In genomic region chr2:132715986-132716385, GRCh38 we compare ENCODE assay signal across 18 cellular contexts. TPM values are rescaled to one million over a fixed set of nuclear protein-coding genes. Genes with fewer than 3 reads are reported as not detected.
DNase-seq lines count a peak whose midpoint lies in the region; ATAC-seq, FAIRE-seq and TF ChIP-seq lines count a peak whose summit lies in the region.
"Had no signal": no experiment of that assay in that cellular context is flagged by ENCODE, and none has a peak within 500 bp of the region (broad histone marks: within the 10 kb centered on the region; RNA-seq: fewer than 3 reads in every experiment).

No MANE protein-coding gene starts in this region.

- H3K9ac ChIP-seq in PC-3 (ENCODE audit: low read length) = no peak overlapping the region

- no peak overlapping the region for H3K27ac ChIP-seq in PC-3 (ENCODE audit: low read length)
- H3K27ac ChIP-seq: 22Rv1, SJCRH30 had no signal

- intact Hi-C loops in PC-3 (cut with micrococcal nuclease) = no loop called here

- no peaks in the 10 kb centered on the region for H3F3A ChIP-seq in PC-3 (ENCODE audit: low read length, unreplicated experiment)

- peak; percentile 20 for ATAC-seq in HG03342 (IDR thresholded peaks at IDR 0.05; ENCODE audit: unreplicated experiment)
- ATAC-seq in PC-3 = peak; percentile 79
- ATAC-seq in HG03520 (IDR thresholded peaks at IDR 0.05; ENCODE audit: unreplicated experiment) = no peak
- ATAC-seq in GM19023 (IDR thresholded peaks at IDR 0.05; ENCODE audit: unreplicated experiment) = no peak
- ATAC-seq: K562 had no signal

- 0 out of 2 replicates have a peak overlapping the region, but pooled peaks have one; percentile 23 for H2AFZ ChIP-seq in PC-3 (ENCODE audit: low read length)

- no peaks in the 10 kb centered on the region for H3K79me2 ChIP-seq in PC-3 (ENCODE audit: low read length)

- H3K9me3 ChIP-seq in PC-3 (ENCODE audit: low read length) = no peaks in the 10 kb centered on the region
- H3K9me3 ChIP-seq: Caco-2, SJCRH30 had no signal

- no peak overlapping the region for H3K4me3 ChIP-seq in PC-3 (ENCODE audit: low read length)
- H3K4me3 ChIP-seq: K562, SJCRH30 had no signal

- peaks cover 6% of the 10 kb centered on the region; the same call in 1 of the 2 replicates for H3K4me1 ChIP-seq in PC-3 (ENCODE audit: insufficient read depth, low read length)
- H3K4me1 ChIP-seq: Caco-2, SJCRH30 had no signal

- CTCF ChIA-PET in PC-3 (lab: Charles Lee) = no interaction called here

- POLR2A ChIA-PET in PC-3 (lab: Charles Lee; ENCODE audit: unreplicated experiment) = no interaction called here

- H3K9me2 ChIP-seq in PC-3 (replicated peaks; ENCODE audit: low read length) = no peaks in the 10 kb centered on the region

- DNase-seq in NCI-H2227 (lab: John Stamatoyannopoulos, UW; ENCODE audit: unreplicated experiment) (peak; percentile 19), NCI-H2227 treated with DMSO at 0.1 percent for 48 hours (lab: John Stamatoyannopoulos, UW) (no peak), PC-3 (peak; percentile 53), RCC 7860 (ENCODE audit: low spot score) (no peak)
- no peak for DNase-seq in stimulated activated CD4-positive, alpha-beta T cell treated with anti-CD3 and anti-CD28 coated beads, Interleukin-15, amount 100 ng/mL, for 24 hours
- DNase-seq: Caco-2, NCI-H1048, NCI-H69, SJCRH30 had no signal

- BruUV-seq in PC-3 (replicated peaks; lab: Mats Ljungman, UMichigan) = no TSS peak

- no peak for TF ChIP-seq CTCF in PC-3 (conservative IDR thresholded peaks at IDR 0.05; ENCODE audit: low read depth, low read length)

- no peaks in the 10 kb centered on the region for H3K27me3 ChIP-seq in PC-3 (ENCODE audit: low read length)
- H3K27me3 ChIP-seq: SJCRH30 had no signal

- no peaks in the 10 kb centered on the region for H3K36me3 ChIP-seq in PC-3 (ENCODE audit: low read depth, low read length)
- H3K36me3 ChIP-seq: SJCRH30 had no signal

- no peak overlapping the region for H3K4me2 ChIP-seq in PC-3 (ENCODE audit: low read length)

- no peaks in the 10 kb centered on the region for H4K20me1 ChIP-seq in PC-3 (ENCODE audit: low read length)

- FAIRE-seq in RCC 7860 (lab: Jason Lieb, UNC) = no peak
- FAIRE-seq: GM12891, H54, K562 had no signal

RNA-seq across cellular contexts. Expression of gene LYPD1, which starts 46.0 kb away (rescaled TPM):
- 16.1 and 18.7 TPM in 2 replicates for total RNA-seq in PC-3 (2014; rRNA removed)
- total RNA-seq: G401; K562; T-helper 2 cell treated with Interferon-gamma antibody and Interleukin-4, amounts not matched to agents 100 ng/mL and 5 ng/mL, for 36 hours had no signal

Comparison
In these comparisons a context has a peak if more than half of its experiments do, and no peak if none do; other contexts are left out.
1. DNase-seq: peak in NCI-H2227 (single experiment) and PC-3 (single experiment); none in NCI-H2227 treated with DMSO at 0.1 percent for 48 hours (single experiment), stimulated activated CD4-positive, alpha-beta T cell treated with anti-CD3 and anti-CD28 coated beads, Interleukin-15, amount 100 ng/mL, for 24 hours (single experiment) and RCC 7860 (single experiment).
2. ATAC-seq: peak in HG03342 (single experiment) and PC-3 (single experiment); none in HG03520 (single experiment) and GM19023 (single experiment).